Comparison of ENCODE assay signal across 9 cellular contexts in the genomic region with DNA sequence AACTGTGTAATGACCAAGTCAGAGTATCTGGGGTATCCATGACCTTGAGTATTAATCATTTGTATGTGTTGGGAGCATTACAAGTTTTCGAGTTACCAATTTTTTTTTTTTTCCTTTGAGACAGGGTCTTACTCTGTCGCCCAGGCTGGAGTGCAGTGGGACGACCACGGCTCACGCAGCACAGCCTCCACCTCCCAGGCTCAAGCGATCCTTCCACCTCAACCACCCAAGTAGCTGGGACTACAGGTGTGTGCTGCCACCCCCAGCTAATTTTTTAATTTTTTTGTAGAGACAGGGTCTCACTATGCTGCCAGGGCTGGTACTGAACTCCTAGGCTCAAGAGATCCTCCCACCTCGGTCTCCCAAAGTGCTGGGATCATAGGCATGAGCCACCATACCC. TPM values are rescaled to one million over a fixed set of nuclear protein-coding genes. Genes with fewer than 3 reads are reported as not detected.
DNase-seq lines count a peak whose midpoint lies in the region; ATAC-seq and TF ChIP-seq lines count a peak whose summit lies in the region.
"Had no signal": no experiment of that assay in that cellular context is flagged by ENCODE, and none has a peak within 500 bp of the region (broad histone marks: within the 10 kb centered on the region; RNA-seq: fewer than 3 reads in every experiment).

No MANE protein-coding gene starts in this region.

- H3K27me3 Mint-ChIP-seq in activated CD4-positive, alpha-beta memory T cell treated with anti-CD3 and anti-CD28 coated beads for 36 hours: no peaks in the 10 kb centered on the region
- H3K27me3 Mint-ChIP-seq in progenitor cell of endocrine pancreas: no peaks in the 10 kb centered on the region

- intact Hi-C loops in activated CD4-positive, alpha-beta memory T cell treated with anti-CD3 and anti-CD28 coated beads for 36 hours (cut with micrococcal nuclease): loop anchor here (1.0 to 10.0 kb wide), 4 partner anchors 13 to 273 kb away; a partner anchor contains a TSS

- H3K4me3 ChIP-seq in HL-60 (replicated peaks; ENCODE audit: insufficient read depth, low read length): no peak overlapping the region
- no peak overlapping the region for H3K4me3 ChIP-seq in fibroblast of lung (replicated peaks in 1 of 4; ENCODE audit: control extremely low read depth in 1 of 4, insufficient read depth in 1 of 4, low read depth in 3 of 4, low read length in 4 of 4)
- no peak overlapping the region for H3K4me3 ChIP-seq in smooth muscle cell

- H3K27me3 ChIP-seq in HL-60 (ENCODE audit: insufficient read depth, poor library complexity, severe bottlenecking): no peaks in the 10 kb centered on the region
- no peaks in the 10 kb centered on the region for H3K27me3 ChIP-seq in fibroblast of lung (ENCODE audit: control insufficient read depth, insufficient read depth, low read length)
- no peaks in the 10 kb centered on the region for H3K27me3 ChIP-seq in smooth muscle cell (ENCODE audit: low read depth)

- H3K9me3 ChIP-seq in fibroblast of lung (ENCODE audit: control insufficient read depth, insufficient read depth, low read depth, low read length) (no peaks in the 10 kb centered on the region), smooth muscle cell (replicated peaks; ENCODE audit: low read depth) (no peaks in the 10 kb centered on the region)

- peaks cover 66% of the 10 kb centered on the region for H3F3A ChIP-seq in smooth muscle cell (ENCODE audit: low read depth)

- H3K27ac ChIP-seq in HL-60 (replicated peaks) (peak overlapping the region; percentile 84), fibroblast of lung (ENCODE audit: insufficient read depth, low read length) (peak overlapping the region; percentile 98), smooth muscle cell (ENCODE audit: low read depth) (peak overlapping the region; percentile 99)

- H3K36me3 ChIP-seq in fibroblast of lung (ENCODE audit: control insufficient read depth, insufficient read depth, low read length): peaks cover 15% of the 10 kb centered on the region
- no peaks in the 10 kb centered on the region for H3K36me3 ChIP-seq in smooth muscle cell (ENCODE audit: low read depth)

- no peaks in the 10 kb centered on the region for H4K20me1 ChIP-seq in fibroblast of lung (ENCODE audit: control insufficient read depth, extremely low read depth, insufficient read depth, low read length)
- H4K20me1 ChIP-seq in smooth muscle cell (ENCODE audit: low read depth): no peaks in the 10 kb centered on the region

- 93% methylated on average over 7 of the region's 7 CpGs for WGBS in smooth muscle cell (ENCODE audit: low lambda C conversion rate)

- POLR2A ChIA-PET in activated CD4-positive, alpha-beta memory T cell treated with anti-CD3 and anti-CD28 coated beads for 36 hours (lab: Charles Lee): interaction anchor here (0.7 to 3.3 kb wide), 7 partner anchors 8 to 198 kb away, joined by 3 to 25 read pairs (median 3); a partner anchor contains a TSS

- H3K9ac ChIP-seq in fibroblast of lung (ENCODE audit: insufficient read depth, low read length): peak overlapping the region; percentile 20
- peak overlapping the region; percentile 85 for H3K9ac ChIP-seq in smooth muscle cell (ENCODE audit: low read depth)

- CTCF ChIA-PET in activated CD4-positive, alpha-beta memory T cell treated with anti-CD3 and anti-CD28 coated beads for 36 hours (lab: Charles Lee): interaction anchor here (0.6 to 1.2 kb wide), 2 partner anchors 33 to 113 kb away, joined by 3 to 4 read pairs; no protein-coding TSS in a partner anchor

- H3K4me1 Mint-ChIP-seq in activated CD4-positive, alpha-beta memory T cell treated with anti-CD3 and anti-CD28 coated beads for 36 hours (ENCODE audit: low read depth): peaks cover 38% of the 10 kb centered on the region
- H3K4me1 Mint-ChIP-seq in progenitor cell of endocrine pancreas (ENCODE audit: low read depth): peaks cover 11% of the 10 kb centered on the region

- no peaks in the 10 kb centered on the region for H3K9me3 Mint-ChIP-seq in activated CD4-positive, alpha-beta memory T cell treated with anti-CD3 and anti-CD28 coated beads for 36 hours
- H3K9me3 Mint-ChIP-seq in progenitor cell of endocrine pancreas (ENCODE audit: low read depth): no peaks in the 10 kb centered on the region

- TF ChIP-seq CTCF in HL-60 (IDR thresholded peaks at IDR 0.05; ENCODE audit: insufficient read depth, low read length) (no peak), fibroblast of lung (conservative IDR thresholded peaks at IDR 0.05 in 1 of 2, IDR thresholded peaks at IDR 0.05 in 1 of 2; ENCODE audit: low read depth in 1 of 2, low read length in 2 of 2) (no peak), smooth muscle cell (IDR thresholded peaks at IDR 0.05; ENCODE audit: borderline replicate concordance, insufficient read depth, poor library complexity, severe bottlenecking) (no peak), progenitor cell of endocrine pancreas (IDR thresholded peaks at IDR 0.05; ENCODE audit: unreplicated experiment) (no peak)

- H3K36me3 Mint-ChIP-seq in activated CD4-positive, alpha-beta memory T cell treated with anti-CD3 and anti-CD28 coated beads for 36 hours: peaks cover 22% of the 10 kb centered on the region
- H3K36me3 Mint-ChIP-seq in progenitor cell of endocrine pancreas (ENCODE audit: insufficient read depth): peaks cover 9% of the 10 kb centered on the region

- H2AFZ ChIP-seq in fibroblast of lung (ENCODE audit: low read length) (no peak overlapping the region), smooth muscle cell (ENCODE audit: low read depth) (no peak overlapping the region)

- peak overlapping the region; percentile 92 for H3K27ac Mint-ChIP-seq in activated CD4-positive, alpha-beta memory T cell treated with anti-CD3 and anti-CD28 coated beads for 36 hours
- no peak overlapping the region for H3K27ac Mint-ChIP-seq in progenitor cell of endocrine pancreas

- peak overlapping the region; percentile 18 for H3K4me2 ChIP-seq in fibroblast of lung (ENCODE audit: extremely low read depth, insufficient read depth, low read length)
- peak overlapping the region; percentile 22 for H3K4me2 ChIP-seq in smooth muscle cell

- H3K4me3 Mint-ChIP-seq in activated CD4-positive, alpha-beta memory T cell treated with anti-CD3 and anti-CD28 coated beads for 36 hours: no peak overlapping the region
- no peak overlapping the region for H3K4me3 Mint-ChIP-seq in progenitor cell of endocrine pancreas (ENCODE audit: low read depth)

- H3K79me2 ChIP-seq in fibroblast of lung (ENCODE audit: control insufficient read depth, insufficient read depth, low read length) (peaks cover 65% of the 10 kb centered on the region), smooth muscle cell (ENCODE audit: low read depth) (peaks cover 42% of the 10 kb centered on the region)

- H3K4me1 ChIP-seq in fibroblast of lung (ENCODE audit: control insufficient read depth, extremely low read depth, insufficient read depth, low read length): peaks cover 54% of the 10 kb centered on the region
- peaks cover 41% of the 10 kb centered on the region for H3K4me1 ChIP-seq in smooth muscle cell (ENCODE audit: low read depth)

- no peak for ATAC-seq in HG02763 (IDR thresholded peaks at IDR 0.05; ENCODE audit: unreplicated experiment)
- ATAC-seq in HG02852 (IDR thresholded peaks at IDR 0.05; ENCODE audit: unreplicated experiment): no peak

- DNase-seq in HL-60 (ENCODE audit: low read depth in 1 of 2, low spot score in 1 of 2) (no peak), fibroblast of lung (ENCODE audit: low read depth in 2 of 2) (peak in 1 of 2 donors; percentile 36), smooth muscle cell (lab: John Stamatoyannopoulos, UW; ENCODE audit: unreplicated experiment) (no peak), medulla oblongata (ENCODE audit: extremely low spot score) (no peak), progenitor cell of endocrine pancreas (ENCODE audit: low spot score, unreplicated experiment) (no peak)
- DNase-seq in activated CD4-positive, alpha-beta memory T cell treated with anti-CD3 and anti-CD28 coated beads for 36 hours: no peak

RNA-seq across cellular contexts. Expression of a gene that starts 19.7 kb away (rescaled TPM):
- 10 to 100 TPM; 27.4 to 30.2 TPM for total RNA-seq in activated CD4-positive, alpha-beta memory T cell treated with anti-CD3 and anti-CD28 coated beads for 36 hours
- total RNA-seq in fibroblast of lung (14.4 and 24.9 TPM in 2 replicates), smooth muscle cell (15.2 and 17.2 TPM in 2 replicates), progenitor cell of endocrine pancreas (37.2 and 38.8 TPM in 2 replicates)
- polyA plus RNA-seq in fibroblast of lung (22.1 and 31.9 TPM in 2 replicates), smooth muscle cell (22.0 and 24.7 TPM in 2 replicates)
- polyA plus RNA-seq in fibroblast of lung (2012): 21.3 and 23.4 TPM in 2 replicates
- polyA minus RNA-seq in fibroblast of lung (ENCODE audit: low replicate concordance): 66.6 and 95.5 TPM in 2 replicates

RNA-seq across cellular contexts. Expression of a gene that starts 42.2 kb away (rescaled TPM):
- not detected for total RNA-seq in activated CD4-positive, alpha-beta memory T cell treated with anti-CD3 and anti-CD28 coated beads for 36 hours
- not detected in 2 replicates for total RNA-seq in fibroblast of lung
- polyA plus RNA-seq in fibroblast of lung: not detected in 2 replicates
- not detected in 2 replicates for polyA plus RNA-seq in fibroblast of lung (2012)
- not detected in 2 replicates for polyA minus RNA-seq in fibroblast of lung (ENCODE audit: low replicate concordance)
- total RNA-seq in smooth muscle cell: not detected in 2 replicates
- not detected in 2 replicates for polyA plus RNA-seq in smooth muscle cell
- not detected in 2 replicates for total RNA-seq in progenitor cell of endocrine pancreas
- total RNA-seq: dermis microvascular lymphatic vessel endothelial cell had no signal
